In genomic region chr12:52029686-52030085, GRCh38 we compare ENCODE assay signal across 9 cellular contexts. TPM values are rescaled to one million over a fixed set of nuclear protein-coding genes. Genes with fewer than 3 reads are reported as not detected.
DNase-seq lines count a peak whose midpoint lies in the region; ATAC-seq, FAIRE-seq and TF ChIP-seq lines count a peak whose summit lies in the region.
"Had no signal": no experiment of that assay in that cellular context is flagged by ENCODE, and none has a peak within 500 bp of the region (broad histone marks: within the 10 kb centered on the region; RNA-seq: fewer than 3 reads in every experiment).

No MANE protein-coding gene starts in this region.

- no peak overlapping the region for H3K4me3 Mint-ChIP-seq in activated CD4-positive, alpha-beta memory T cell treated with anti-CD3 and anti-CD28 coated beads, Interleukin-2, amount 10 ng/mL, durations not matched to agents 7 days and 5 days

- ATAC-seq in left lung (peak; percentile 38), HG03159 (IDR thresholded peaks at IDR 0.05; ENCODE audit: unreplicated experiment) (no peak), GM19397 (IDR thresholded peaks at IDR 0.05; ENCODE audit: unreplicated experiment) (no peak)

- H3K4me1 Mint-ChIP-seq in activated CD4-positive, alpha-beta memory T cell treated with anti-CD3 and anti-CD28 coated beads, Interleukin-2, amount 10 ng/mL, durations not matched to agents 7 days and 5 days = peaks cover 35% of the 10 kb centered on the region

- H3K27ac Mint-ChIP-seq in activated CD4-positive, alpha-beta memory T cell treated with anti-CD3 and anti-CD28 coated beads, Interleukin-2, amount 10 ng/mL, durations not matched to agents 7 days and 5 days = no peak overlapping the region

- CTCF ChIA-PET in activated CD4-positive, alpha-beta memory T cell treated with anti-CD3 and anti-CD28 coated beads, Interleukin-2, amount 10 ng/mL, durations not matched to agents 7 days and 5 days (lab: Charles Lee) = interaction anchor here (0.6 to 12.6 kb wide), 6 partner anchors 16 to 190 kb away, joined by 3 to 309 read pairs (median 3); partner anchors contain the start of genes ATG101 and SMIM41

- no peak for FAIRE-seq in GM12891 (lab: Jason Lieb, UNC)
- FAIRE-seq: TTC549 had no signal

- no peak for TF ChIP-seq POLR2A in GM12891 (IDR thresholded peaks at IDR 0.05; ENCODE audit: low read depth, low read length)

- POLR2A ChIA-PET in activated CD4-positive, alpha-beta memory T cell treated with anti-CD3 and anti-CD28 coated beads, Interleukin-2, amount 10 ng/mL, durations not matched to agents 7 days and 5 days (lab: Charles Lee) = no interaction called here

- TF ChIP-seq CTCF in WERI-Rb-1 (IDR thresholded peaks at IDR 0.05; ENCODE audit: low read depth, low read length) = no peak
- no peak for TF ChIP-seq CTCF in left lung (IDR thresholded peaks at IDR 0.05)

- H3K36me3 ChIP-seq in WERI-Rb-1 (no peaks in the 10 kb centered on the region), left lung (no peaks in the 10 kb centered on the region)

- H3K27me3 Mint-ChIP-seq in activated CD4-positive, alpha-beta memory T cell treated with anti-CD3 and anti-CD28 coated beads, Interleukin-2, amount 10 ng/mL, durations not matched to agents 7 days and 5 days = peaks cover 5% of the 10 kb centered on the region

- H3K9me3 ChIP-seq in WERI-Rb-1 (ENCODE audit: severe bottlenecking) (no peaks in the 10 kb centered on the region), left lung (no peaks in the 10 kb centered on the region)

- H3K4me1 ChIP-seq in left lung = peaks cover 7 to 38% of the 10 kb centered on the region in 2 donors

- no peaks in the 10 kb centered on the region for H3K36me3 Mint-ChIP-seq in activated CD4-positive, alpha-beta memory T cell treated with anti-CD3 and anti-CD28 coated beads, Interleukin-2, amount 10 ng/mL, durations not matched to agents 7 days and 5 days (ENCODE audit: low read depth)

- H3K27me3 ChIP-seq in WERI-Rb-1 (ENCODE audit: insufficient read depth, low read depth, severe bottlenecking) (no peaks in the 10 kb centered on the region), left lung (no peaks in the 10 kb centered on the region)

- H3K27ac ChIP-seq in WERI-Rb-1 = no peak overlapping the region
- H3K27ac ChIP-seq in left lung = no peak overlapping the region

- DNase-seq in DMS53 (lab: John Stamatoyannopoulos, UW) (peak; percentile 86), NCI-H2029 treated with DMSO at 0.1 percent for 48 hours (lab: John Stamatoyannopoulos, UW) (peak; percentile 57), WERI-Rb-1 (peak; percentile 84), left lung (peak in 1 of 2 donors; percentile 82), GM12891 (ENCODE audit: insufficient read length, low spot score) (no peak)
- DNase-seq in activated CD4-positive, alpha-beta memory T cell treated with anti-CD3 and anti-CD28 coated beads, Interleukin-2, amount 10 ng/mL, durations not matched to agents 7 days and 5 days = no peak

- H3K4me3 ChIP-seq in WERI-Rb-1 (ENCODE audit: low read depth, low read length) (no peak overlapping the region), left lung (no peak overlapping the region)

- intact Hi-C loops in left lung (cut with DNase I) = loop anchor here in 1 of 2 donors (10.0 kb wide), 1 partner anchor 95 kb away; no protein-coding TSS in a partner anchor

- H3K9me3 Mint-ChIP-seq in activated CD4-positive, alpha-beta memory T cell treated with anti-CD3 and anti-CD28 coated beads, Interleukin-2, amount 10 ng/mL, durations not matched to agents 7 days and 5 days = no peaks in the 10 kb centered on the region

TF ChIP-seq in GM12891, 5 proteins besides CTCF, POLR2A, EP300 and RAD21:
- no peak for TF ChIP-seq TAF1 (IDR thresholded peaks at IDR 0.05; ENCODE audit: low read depth, low read length)
- TF ChIP-seq POLR2AphosphoS5 (IDR thresholded peaks at IDR 0.05; ENCODE audit: low read depth, low read length) = no peak
- no peak for TF ChIP-seq POU2F2 (IDR thresholded peaks at IDR 0.05; ENCODE audit: low read depth, low read length)
- no peak for TF ChIP-seq PAX5 (IDR thresholded peaks at IDR 0.05; ENCODE audit: insufficient read depth, low read length, severe bottlenecking)
- TF ChIP-seq SPI1 (IDR thresholded peaks at IDR 0.05; ENCODE audit: low read depth, low read length) = no peak

RNA-seq across cellular contexts. Expression of gene NR4A1, which starts 21.6 kb away (rescaled TPM):
- 100 to 1,000 TPM in 1 of 2 donors, 10 to 100 TPM in 1; 36.4 to 165 TPM for total RNA-seq in left lung
- total RNA-seq in activated CD4-positive, alpha-beta memory T cell treated with anti-CD3 and anti-CD28 coated beads, Interleukin-2, amount 10 ng/mL, durations not matched to agents 7 days and 5 days = 10 to 100 TPM; 10.0 to 10.5 TPM
- 22.3 TPM for polyA plus RNA-seq in GM12891 (2012; ENCODE audit: low read depth, missing spikeins)

RNA-seq across cellular contexts. Expression of gene TAMALIN, which starts 22.9 kb away (rescaled TPM):
- 10 to 100 TPM; 30.6 to 63.7 TPM for total RNA-seq in left lung
- total RNA-seq in activated CD4-positive, alpha-beta memory T cell treated with anti-CD3 and anti-CD28 coated beads, Interleukin-2, amount 10 ng/mL, durations not matched to agents 7 days and 5 days = 1 to 10 TPM; 5.8 to 7.4 TPM
- polyA plus RNA-seq in GM12891 (2012; ENCODE audit: low read depth, missing spikeins) = 1.3 TPM

RNA-seq across cellular contexts. Expression of gene ATG101, which starts 40.1 kb away (rescaled TPM):
- total RNA-seq in left lung = 10 to 100 TPM; 35.7 to 42.4 TPM
- total RNA-seq in activated CD4-positive, alpha-beta memory T cell treated with anti-CD3 and anti-CD28 coated beads, Interleukin-2, amount 10 ng/mL, durations not matched to agents 7 days and 5 days = 10 to 100 TPM; 30.5 to 30.8 TPM
- polyA plus RNA-seq in GM12891 (2012; ENCODE audit: low read depth, missing spikeins) = 34.1 TPM

RNA-seq across cellular contexts. Expression of gene SMIM41, which starts 49.8 kb away (rescaled TPM):
- total RNA-seq in left lung = 1 to 10 TPM in 1 of 2 donors, under 1 TPM in 1; 0.47 to 4.5 TPM
- total RNA-seq in activated CD4-positive, alpha-beta memory T cell treated with anti-CD3 and anti-CD28 coated beads, Interleukin-2, amount 10 ng/mL, durations not matched to agents 7 days and 5 days = not detected
- not detected for polyA plus RNA-seq in GM12891 (2012; ENCODE audit: low read depth, missing spikeins)

Comparison
In these comparisons a context has a peak if more than half of its experiments do, and no peak if none do; other contexts are left out.
1. DNase-seq: peak in DMS53 (single experiment), NCI-H2029 treated with DMSO at 0.1 percent for 48 hours (single experiment) and WERI-Rb-1 (single experiment); none in activated CD4-positive, alpha-beta memory T cell treated with anti-CD3 and anti-CD28 coated beads, Interleukin-2, amount 10 ng/mL, durations not matched to agents 7 days and 5 days (single experiment) and GM12891 (single experiment).